8 cellular contexts compared by ENCODE assay signal in genomic region chr5:119220576-119221197, GRCh38.
DNase-seq lines count a peak whose midpoint lies in the region; ATAC-seq and TF ChIP-seq lines count a peak whose summit lies in the region.

No MANE protein-coding gene starts in this region.

- H3K36me3 ChIP-seq in thyroid gland: no peaks in the 10 kb centered on the region

- no peaks in the 10 kb centered on the region for H3K9me3 Mint-ChIP-seq in IgD-negative memory B cell
- no peaks in the 10 kb centered on the region for H3K9me3 Mint-ChIP-seq in CD4-positive, alpha-beta T cell

- DNase-seq in EL (peak; percentile 23), thyroid gland (no peak), OCI-M1 (lab: John Stamatoyannopoulos, UW) (no peak), RKO (ENCODE audit: low spot score) (no peak)
- no peak for DNase-seq in CD4-positive, alpha-beta T cell

- no peak for TF ChIP-seq CTCF in thyroid gland (IDR thresholded peaks at IDR 0.05)
- TF ChIP-seq CTCF in CD4-positive, alpha-beta T cell (IDR thresholded peaks at IDR 0.05): no peak

- peak; percentile 86 for ATAC-seq in GM19372 (IDR thresholded peaks at IDR 0.05; ENCODE audit: low read depth, unreplicated experiment)
- ATAC-seq in HG02870 (IDR thresholded peaks at IDR 0.05; ENCODE audit: unreplicated experiment): peak; percentile 94
- ATAC-seq in CD4-positive, alpha-beta T cell (ENCODE audit: poor library complexity): no peak

- no peaks in the 10 kb centered on the region for H3K27me3 Mint-ChIP-seq in IgD-negative memory B cell
- no peaks in the 10 kb centered on the region for H3K27me3 Mint-ChIP-seq in CD4-positive, alpha-beta T cell

- WGBS in thyroid gland, 2 donors: 88 to 98% methylated on average over 1 of the region's 1 CpG

- no peak overlapping the region for H3K27ac ChIP-seq in thyroid gland
- H3K27ac ChIP-seq in CD4-positive, alpha-beta T cell (ENCODE audit: low read depth, low read length): no peak overlapping the region

- intact Hi-C loops in thyroid gland (cut with DNase I): no loop called here
- intact Hi-C loops in CD4-positive, alpha-beta T cell (cut with DNase I, micrococcal nuclease): no loop called here

- POLR2A ChIA-PET in CD4-positive, alpha-beta T cell (lab: Charles Lee): interaction anchor here (0.9 to 1.2 kb wide), 2 partner anchors 116 to 137 kb away, joined by 3 read pairs; no protein-coding TSS in a partner anchor

- no peak overlapping the region for H3K4me3 ChIP-seq in thyroid gland (replicated peaks in 1 of 3)

- H3K36me3 Mint-ChIP-seq in IgD-negative memory B cell: peaks cover 13% of the 10 kb centered on the region
- peaks cover 44% of the 10 kb centered on the region for H3K36me3 Mint-ChIP-seq in CD4-positive, alpha-beta T cell (ENCODE audit: low read depth)

- H3K27me3 ChIP-seq in thyroid gland: no peaks in the 10 kb centered on the region
- H3K27me3 ChIP-seq in CD4-positive, alpha-beta T cell (ENCODE audit: control insufficient read depth, insufficient read depth, low read length): no peaks in the 10 kb centered on the region

- TF ChIP-seq POLR2A in thyroid gland (IDR thresholded peaks at IDR 0.05): no peak

- H3K4me1 ChIP-seq in thyroid gland: no peaks in the 10 kb centered on the region

- CTCF ChIA-PET in CD4-positive, alpha-beta T cell (lab: Charles Lee): interaction anchor here (1.2 to 1.3 kb wide), 2 partner anchors 16 to 30 kb away, joined by 3 read pairs; no protein-coding TSS in a partner anchor

- peaks cover 9 to 11% (median 9%) of the 10 kb centered on the region in 3 donors for H3K4me1 Mint-ChIP-seq in IgD-negative memory B cell
- no peaks in the 10 kb centered on the region for H3K4me1 Mint-ChIP-seq in CD4-positive, alpha-beta T cell (ENCODE audit: low read depth)

- H3K9me3 ChIP-seq in thyroid gland: no peaks in the 10 kb centered on the region
- H3K9me3 ChIP-seq in CD4-positive, alpha-beta T cell (ENCODE audit: control insufficient read depth, low read length): no peaks in the 10 kb centered on the region

- H3K27ac Mint-ChIP-seq in IgD-negative memory B cell: peak overlapping the region in 2 of 3 donors; percentile 3 to 10
- no peak overlapping the region for H3K27ac Mint-ChIP-seq in CD4-positive, alpha-beta T cell

- H3K4me3 Mint-ChIP-seq in IgD-negative memory B cell: peak overlapping the region in 1 of 4 donors; percentile 17
- H3K4me3 Mint-ChIP-seq in CD4-positive, alpha-beta T cell: no peak overlapping the region
